10 cellular contexts compared by ENCODE assay signal in genomic region chr18:50806208-50806616, GRCh38.
DNase-seq lines count a peak whose midpoint lies in the region; ATAC-seq and TF ChIP-seq lines count a peak whose summit lies in the region.
"Had no signal": no experiment of that assay in that cellular context is flagged by ENCODE, and none has a peak within 500 bp of the region (broad histone marks: within the 10 kb centered on the region; RNA-seq: fewer than 3 reads in every experiment).

No MANE protein-coding gene starts in this region.

- H3K9me3 Mint-ChIP-seq in memory B cell: no peaks in the 10 kb centered on the region

- no peak overlapping the region for H3K27ac ChIP-seq in WERI-Rb-1

- DNase-seq in WERI-Rb-1: peak; percentile 75
- no peak for DNase-seq in memory B cell (ENCODE audit: low spot score in 2 of 2)
- no peak for DNase-seq in NCI-H1694 (lab: John Stamatoyannopoulos, UW)
- no peak for DNase-seq in GM03348 (ENCODE audit: low spot score)
- DNase-seq in RKO (ENCODE audit: low spot score): no peak
- DNase-seq in HuH-7.5 (ENCODE audit: low spot score): no peak
- DNase-seq: mesenchymal stem cell; NK-92 treated with Interleukin-12 subunit alpha and Interleukin-12 subunit beta, amount 100 ng/mL, for 24 hours had no signal

- TF ChIP-seq CTCF in WERI-Rb-1 (IDR thresholded peaks at IDR 0.05; ENCODE audit: low read depth, low read length): 0 out of 2 replicates have a peak, but pooled peaks have one; percentile 10

- no peak overlapping the region for H3K4me3 ChIP-seq in WERI-Rb-1 (ENCODE audit: low read depth, low read length)

- ATAC-seq in GM18867 (IDR thresholded peaks at IDR 0.05; ENCODE audit: unreplicated experiment): peak; percentile 81
- peak; percentile 55 for ATAC-seq in HG03039 (IDR thresholded peaks at IDR 0.05; ENCODE audit: unreplicated experiment)
- peak; percentile 80 for ATAC-seq in memory B cell (ENCODE audit: low read depth)

- H3K27me3 Mint-ChIP-seq in memory B cell: peaks cover 2% of the 10 kb centered on the region

- no peaks in the 10 kb centered on the region for H3K9me3 ChIP-seq in WERI-Rb-1 (ENCODE audit: severe bottlenecking)

- no peak overlapping the region for H3K27ac Mint-ChIP-seq in memory B cell

- no peaks in the 10 kb centered on the region for H3K27me3 ChIP-seq in WERI-Rb-1 (ENCODE audit: insufficient read depth, low read depth, severe bottlenecking)

- peaks cover 12% of the 10 kb centered on the region for H3K4me1 Mint-ChIP-seq in memory B cell

- peak overlapping the region; percentile 24 for H3K4me3 Mint-ChIP-seq in memory B cell

- no peaks in the 10 kb centered on the region for H3K36me3 Mint-ChIP-seq in memory B cell

- no peaks in the 10 kb centered on the region for H3K36me3 ChIP-seq in WERI-Rb-1
